In genomic region chr1:979744-980072, GRCh38 we compare ENCODE assay signal across 41 cellular contexts. TPM values are rescaled to one million over a fixed set of nuclear protein-coding genes. Genes with fewer than 3 reads are reported as not detected.
"Had no signal": no experiment of that assay in that cellular context is flagged by ENCODE, and none has a peak within 500 bp of the region (broad histone marks: within the 10 kb centered on the region; RNA-seq: fewer than 3 reads in every experiment).

No MANE protein-coding gene starts in this region.

- ATAC-seq: activated CD8-positive, alpha-beta memory T cell treated with anti-CD3 and anti-CD28 coated beads, Interleukin-2, amount 10 ng/mL, durations not matched to agents 7 days and 5 days; activated T-cell treated with anti-CD3 and anti-CD28 coated beads, Interleukin-2, amount 50 U/mL, for 72 hours; activated T-helper 17 cell treated with anti-CD3 and anti-CD28 coated beads, Interleukin-2, amount 50 U/mL, for 72 hours; PC-3 had no signal

- H3K4me3 ChIP-seq: ascending aorta, Peyer's patch, SJCRH30, SK-N-MC had no signal

- H3K27ac ChIP-seq: ascending aorta, KMS-11, Peyer's patch, SJCRH30, SK-N-MC, WERI-Rb-1 had no signal

- H3K27me3 ChIP-seq: Peyer's patch had no signal

- H3K4me2 ChIP-seq: KMS-11 had no signal

- H3K36me3 ChIP-seq: ascending aorta, Peyer's patch, SJCRH30, WERI-Rb-1 had no signal

- H3K9me3 ChIP-seq: ascending aorta, Peyer's patch had no signal

- DNase-seq: activated CD4-positive, alpha-beta memory T cell treated with anti-CD3 and anti-CD28 coated beads, Interleukin-2, amount 10 ng/mL, durations not matched to agents 7 days and 5 days; activated CD4-positive, alpha-beta T cell treated with anti-CD3 and anti-CD28 coated beads for 1 hour; activated CD4-positive, alpha-beta T cell treated with anti-CD3 and anti-CD28 coated beads for 48 hours; activated CD4-positive, CD25-positive, alpha-beta regulatory T cell; activated CD8-positive, alpha-beta memory T cell treated with anti-CD3 and anti-CD28 coated beads for 24 hours; activated CD8-positive, alpha-beta memory T cell treated with anti-CD3 and anti-CD28 coated beads, Interleukin-2, amount 10 ng/mL, durations not matched to agents 7 days and 5 days; activated effector memory CD4-positive, alpha-beta T cell treated with anti-CD3 and anti-CD28 coated beads, Interleukin-2, amount 50 U/mL, for 16 hours; activated naive CD4-positive, alpha-beta T cell; activated naive CD4-positive, alpha-beta T cell treated with anti-CD3 and anti-CD28 coated beads, Interleukin-2, amount 50 U/mL, for 16 hours; activated naive CD8-positive, alpha-beta T cell treated with anti-CD3 and anti-CD28 coated beads for 36 hours; activated T-cell treated with anti-CD3 and anti-CD28 coated beads, Interleukin-2, amount 50 U/mL, for 1 hour; activated T-cell treated with anti-CD3 and anti-CD28 coated beads, Interleukin-2, amount 50 U/mL, for 72 hours; amygdala; caudate nucleus; MM.1S; MV-4-11; NCI-H1092; NCI-H1436 treated with DMSO at 0.1 percent for 48 hours; NCI-H1694 treated with DMSO at 0.1 percent for 48 hours; NCI-H2029 treated with DMSO at 0.1 percent for 48 hours; NCI-H2107; NCI-H2171; NCI-H2227 treated with DMSO at 0.1 percent for 48 hours; NCI-H446; NCI-H510A treated with DMSO at 0.1 percent for 48 hours; NCI-H526 treated with DMSO at 0.1 percent for 48 hours; NK-92 treated with Interleukin-12 subunit alpha and Interleukin-12 subunit beta, amount 100 ng/mL, for 24 hours; PC-3; Peyer's patch; RPMI8226; SHP77; SJCRH30; T1000; WERI-Rb-1 had no signal

- H3K9ac ChIP-seq: KMS-11 had no signal

RNA-seq across cellular contexts. Expression of gene PERM1, which starts 2.2 kb away (rescaled TPM):
- total RNA-seq: activated CD4-positive, alpha-beta memory T cell treated with anti-CD3 and anti-CD28 coated beads, Interleukin-2, amount 10 ng/mL, durations not matched to agents 7 days and 5 days; activated CD8-positive, alpha-beta memory T cell treated with anti-CD3 and anti-CD28 coated beads, Interleukin-2, amount 10 ng/mL, durations not matched to agents 7 days and 5 days; activated naive CD8-positive, alpha-beta T cell treated with anti-CD3 and anti-CD28 coated beads for 36 hours; activated T-cell treated with anti-CD3 and anti-CD28 coated beads, Interleukin-2, amount 50 U/mL, for 72 hours; activated T-helper 17 cell treated with anti-CD3 and anti-CD28 coated beads, Interleukin-2, amount 50 U/mL, for 72 hours; ascending aorta; LHCN-M2; SJCRH30; T-helper 1 cell treated with Interleukin-12 subunit alpha and Interleukin-12 subunit beta and Interleukin-4 antibody, amounts not matched to agents 30 ng/mL and 1 ng/mL, for 36 hours; T-helper 2 cell treated with Interferon-gamma antibody and Interleukin-4, amounts not matched to agents 100 ng/mL and 5 ng/mL, for 36 hours had no signal

RNA-seq across cellular contexts. Expression of gene PLEKHN1, which starts 13.4 kb away (rescaled TPM):
- total RNA-seq: ascending aorta had no signal
